In genomic region chr1:227437495-227438008, GRCh38 we compare ENCODE assay signal across 1 cellular context.
TF ChIP-seq lines count a peak whose summit lies in the region.

No MANE protein-coding gene starts in this region.

TF ChIP-seq in GM23338, 12 proteins besides CTCF, POLR2A, EP300 and RAD21 (continued from another document):
- TF ChIP-seq REST (IDR thresholded peaks at IDR 0.05; ENCODE audit: unreplicated experiment) (no peak), ZNF462 (CRISPR knock-in tag; IDR thresholded peaks at IDR 0.05) (no peak), EZH2phosphoT487 (IDR thresholded peaks at IDR 0.05; ENCODE audit: unreplicated experiment) (no peak), EZH2 (IDR thresholded peaks at IDR 0.05; ENCODE audit: low read depth, unreplicated experiment) (no peak)
